ENCODE assay signal across 8 cellular contexts in genomic region chr11:65833297-65834030, GRCh38. TPM values are rescaled to one million over a fixed set of nuclear protein-coding genes. Genes with fewer than 3 reads are reported as not detected.
DNase-seq lines count a peak whose midpoint lies in the region; ATAC-seq, FAIRE-seq and TF ChIP-seq lines count a peak whose summit lies in the region.

SNX32 (plus strand) TSS chr11:65833963; CDS start chr11:65834066, 103 bp downstream.

- peaks cover 0 to 1% (median 0%) of the 10 kb centered on the region in 6 donors for H3K9me3 Mint-ChIP-seq in immature natural killer cell

- H3K4me1 Mint-ChIP-seq in immature natural killer cell = peaks cover 7 to 8% of the 10 kb centered on the region in 2 donors

- peak within 1 kb of the TSS; percentile 28; the same call in 1 of the 2 replicates for H3K27ac ChIP-seq in VCaP
- peak within 1 kb of the TSS; percentile 69 for H3K27ac ChIP-seq in caudate nucleus (ENCODE audit: low read depth, low read length)
- peak within 1 kb of the TSS in 1 of 2 donors; percentile 67 for H3K27ac ChIP-seq in small intestine (ENCODE audit: low read depth in 1 of 2, low read length in 1 of 2)

- ATAC-seq in HG02798 (IDR thresholded peaks at IDR 0.05; ENCODE audit: poor library complexity, unreplicated experiment) = peak; percentile 98

- DNase-seq in GM10266 (ENCODE audit: extremely low spot score) (peak; percentile 98), NCI-H1930 (lab: John Stamatoyannopoulos, UW) (peak; percentile 91 to 95), caudate nucleus (lab: John Stamatoyannopoulos, UW) (peak in 60 of 61 donors; percentile 78 to 97 (median 93)), immature natural killer cell (peak; percentile 93 to 94 (median 94)), small intestine (peak; percentile 97), 8988T (no peak)

- peaks cover 0 to 1% of the 10 kb centered on the region in 2 donors for H3K4me1 ChIP-seq in small intestine (ENCODE audit: control insufficient read depth in 2 of 2, insufficient read depth in 1 of 2, low read depth in 1 of 2, low read length in 1 of 2)

- WGBS in small intestine, 3 donors = 1 to 5% (median 3%) methylated on average over 44 to 63 of the region's 63 CpGs

- H3K27ac Mint-ChIP-seq in immature natural killer cell = peak within 1 kb of the TSS in 3 of 6 donors; percentile 46 to 80 (median 73)

- H3K9me3 ChIP-seq in small intestine (ENCODE audit: control insufficient read depth, low read depth) = no peaks in the 10 kb centered on the region

- FAIRE-seq in small intestine (lab: Jason Lieb, UNC) = no peak

- no peaks in the 10 kb centered on the region for H3K36me3 ChIP-seq in small intestine (ENCODE audit: control insufficient read depth in 2 of 2, insufficient read depth in 2 of 2, low read length in 2 of 2)

- H3K4me3 ChIP-seq in small intestine (ENCODE audit: low read depth in 1 of 2, low read length in 2 of 2) = peak within 1 kb of the TSS; percentile 43 to 59

- no peaks in the 10 kb centered on the region for H3K27me3 ChIP-seq in small intestine (ENCODE audit: control insufficient read depth in 2 of 2, insufficient read depth in 2 of 2, low read length in 2 of 2)

- no peaks in the 10 kb centered on the region for H3K36me3 Mint-ChIP-seq in immature natural killer cell

- no peak within 1 kb of the TSS for H3K4me3 Mint-ChIP-seq in immature natural killer cell

- TF ChIP-seq CTCF in GM10266 (IDR thresholded peaks at IDR 0.05; ENCODE audit: control insufficient read depth, insufficient read depth, low read depth, missing control alignments) = no peak
- TF ChIP-seq CTCF in VCaP (conservative IDR thresholded peaks at IDR 0.05) = no peak

- peaks cover 2 to 9% (median 8%) of the 10 kb centered on the region in 3 donors for H3K27me3 Mint-ChIP-seq in immature natural killer cell (ENCODE audit: low read depth in 3 of 3)

RNA-seq across cellular contexts. Expression of gene SNX32, which starts in this region (rescaled TPM):
- 1 to 10 TPM in 2 of 3 donors, under 1 TPM in 1; 0.30 to 1.7 (median 1.6) TPM for polyA plus RNA-seq in immature natural killer cell
- 1 to 10 TPM in 2 of 3 donors, under 1 TPM in 1; 0.54 to 2.1 (median 1.6) TPM for polyA plus RNA-seq in small intestine
